28 cellular contexts compared by ENCODE assay signal in genomic region chr11:3686751-3687150, GRCh38. TPM values are rescaled to one million over a fixed set of nuclear protein-coding genes. Genes with fewer than 3 reads are reported as not detected.
"Had no signal": no experiment of that assay in that cellular context is flagged by ENCODE, and none has a peak within 500 bp of the region (broad histone marks: within the 10 kb centered on the region; RNA-seq: fewer than 3 reads in every experiment).

No MANE protein-coding gene starts in this region.

- H3K27ac Mint-ChIP-seq: endodermal cell; memory B cell; stimulated activated effector memory CD8-positive, alpha-beta T cell treated with anti-CD3 and anti-CD28 coated beads, Interleukin-12 subunit alpha, Interleukin-12 subunit beta, amount 100 ng/mL, for 72 hours had no signal

- ATAC-seq: activated naive CD4-positive, alpha-beta T cell treated with anti-CD3 and anti-CD28 coated beads, Interleukin-2, amount 50 U/mL, for 72 hours; body of pancreas; naive thymus-derived CD4-positive, alpha-beta T cell; pancreas; stimulated activated effector memory CD8-positive, alpha-beta T cell treated with anti-CD3 and anti-CD28 coated beads, Interleukin-12 subunit alpha, Interleukin-12 subunit beta, amount 100 ng/mL, for 72 hours had no signal

- H3K27me3 Mint-ChIP-seq: memory B cell; naive thymus-derived CD4-positive, alpha-beta T cell had no signal

- H3K4me3 Mint-ChIP-seq: endodermal cell; memory B cell; naive thymus-derived CD4-positive, alpha-beta T cell; stimulated activated effector memory CD8-positive, alpha-beta T cell treated with anti-CD3 and anti-CD28 coated beads, Interleukin-12 subunit alpha, Interleukin-12 subunit beta, amount 100 ng/mL, for 72 hours had no signal

- H3K4me1 Mint-ChIP-seq: endodermal cell; memory B cell; stimulated activated effector memory CD8-positive, alpha-beta T cell treated with anti-CD3 and anti-CD28 coated beads, Interleukin-12 subunit alpha, Interleukin-12 subunit beta, amount 100 ng/mL, for 72 hours had no signal

- DNase-seq: activated CD4-positive, alpha-beta T cell treated with anti-CD3 and anti-CD28 coated beads for 1 hour; activated CD4-positive, alpha-beta T cell treated with anti-CD3 and anti-CD28 coated beads, Interleukin-2, amount 50 U/mL, for 4 hours; activated gamma-delta T cell; amniotic stem cell; body of pancreas; central memory CD4-positive, alpha-beta T cell; colonic mucosa; endodermal cell; heart left ventricle; kidney glomerular epithelial cell; left ventricle myocardium superior; mucosa of descending colon; naive thymus-derived CD4-positive, alpha-beta T cell; pancreas; right lobe of liver; small intestine; stimulated activated CD4-positive, alpha-beta T cell treated with anti-CD3 and anti-CD28 coated beads, Interleukin-15, amount 100 ng/mL, for 24 hours; stimulated activated CD4-positive, alpha-beta T cell treated with anti-CD3 and anti-CD28 coated beads, Interleukin-4, amount 100 ng/mL, for 24 hours; T-helper 2 cell; upper lobe of right lung; WERI-Rb-1 had no signal

- H3K9me3 ChIP-seq: body of pancreas, colonic mucosa, heart left ventricle, mucosa of descending colon, pancreas, right lobe of liver, upper lobe of right lung had no signal

- H3K4me3 ChIP-seq: body of pancreas, colonic mucosa, heart left ventricle, mucosa of descending colon, pancreas, right lobe of liver, upper lobe of right lung had no signal

- H3K27me3 ChIP-seq: body of pancreas, colonic mucosa, heart left ventricle, pancreas, right lobe of liver, upper lobe of right lung had no signal

- H3K9me3 Mint-ChIP-seq: activated naive CD4-positive, alpha-beta T cell treated with anti-CD3 and anti-CD28 coated beads, Interleukin-2, amount 50 U/mL, for 72 hours; endodermal cell; memory B cell; naive thymus-derived CD4-positive, alpha-beta T cell; stimulated activated effector memory CD8-positive, alpha-beta T cell treated with anti-CD3 and anti-CD28 coated beads, Interleukin-12 subunit alpha, Interleukin-12 subunit beta, amount 100 ng/mL, for 72 hours had no signal

RNA-seq across cellular contexts. Expression of gene ART1, which starts 41.8 kb away (rescaled TPM):
- total RNA-seq: activated CD8-positive, alpha-beta memory T cell treated with anti-CD3 and anti-CD28 coated beads for 36 hours; activated naive CD4-positive, alpha-beta T cell treated with anti-CD3 and anti-CD28 coated beads, Interleukin-2, amount 50 U/mL, for 72 hours; body of pancreas; colonic mucosa; endodermal cell; epithelial cell of proximal tubule; fibroblast of lung; frontal cortex; naive thymus-derived CD4-positive, alpha-beta T cell; pancreas; right lobe of liver had no signal

RNA-seq across cellular contexts. Expression of gene ART5, which starts 45.0 kb away (rescaled TPM):
- total RNA-seq: activated CD8-positive, alpha-beta memory T cell treated with anti-CD3 and anti-CD28 coated beads for 36 hours; activated naive CD4-positive, alpha-beta T cell treated with anti-CD3 and anti-CD28 coated beads, Interleukin-2, amount 50 U/mL, for 72 hours; body of pancreas; colonic mucosa; frontal cortex; mucosa of descending colon; naive thymus-derived CD4-positive, alpha-beta T cell had no signal
